Comparison of ENCODE assay signal across 10 cellular contexts in genomic region chr4:168509786-168510185, GRCh38. TPM values are rescaled to one million over a fixed set of nuclear protein-coding genes. Genes with fewer than 3 reads are reported as not detected.
DNase-seq lines count a peak whose midpoint lies in the region; ATAC-seq, FAIRE-seq and TF ChIP-seq lines count a peak whose summit lies in the region.
"Had no signal": no experiment of that assay in that cellular context is flagged by ENCODE, and none has a peak within 500 bp of the region (broad histone marks: within the 10 kb centered on the region; RNA-seq: fewer than 3 reads in every experiment).

No MANE protein-coding gene starts in this region.

- H3K9ac ChIP-seq in DND-41 (ENCODE audit: low read depth, low read length): no peak overlapping the region
- H3K9ac ChIP-seq in K562 (ENCODE audit: insufficient read depth in 1 of 2, low read depth in 2 of 2, low read length in 2 of 2): no peak overlapping the region

- H3K9me1 ChIP-seq in K562 (ENCODE audit: control insufficient read depth, insufficient read depth, low read length): no peaks in the 10 kb centered on the region

- no peaks in the 10 kb centered on the region for H3K9me3 ChIP-seq in DND-41 (ENCODE audit: insufficient read depth, low read length, severe bottlenecking)
- no peaks in the 10 kb centered on the region for H3K9me3 ChIP-seq in K562 (replicated peaks; ENCODE audit: control insufficient read depth, insufficient read depth, low read depth, low read length)
- no peaks in the 10 kb centered on the region for H3K9me3 ChIP-seq in HAP-1
- no peaks in the 10 kb centered on the region for H3K9me3 ChIP-seq in uterus

- TF ChIP-seq CTCF in DND-41 (IDR thresholded peaks at IDR 0.05; ENCODE audit: borderline replicate concordance, extremely low read depth, low read length, poor library complexity, severe bottlenecking) (no peak), NB4 (IDR thresholded peaks at IDR 0.05; ENCODE audit: low read depth, low read length) (no peak), K562 (IDR thresholded peaks at IDR 0.05 in 2 of 3, conservative IDR thresholded peaks at IDR 0.05 in 1 of 3; ENCODE audit: insufficient read depth in 2 of 3, low read depth in 1 of 3, low read length in 3 of 3) (no peak), omental fat pad (IDR thresholded peaks at IDR 0.05) (no peak), uterus (IDR thresholded peaks at IDR 0.05) (no peak), D721Med (IDR thresholded peaks at IDR 0.05; ENCODE audit: insufficient read depth, missing control alignments) (no peak)

- TF ChIP-seq RAD21 in K562 (CRISPR knock-in tag; conservative IDR thresholded peaks at IDR 0.05 in 1 of 2, IDR thresholded peaks at IDR 0.05 in 1 of 2): no peak

- H3K79me2 ChIP-seq in DND-41 (ENCODE audit: insufficient read depth, low read length) (no peaks in the 10 kb centered on the region), K562 (ENCODE audit: control insufficient read depth, insufficient read depth, low read length) (no peaks in the 10 kb centered on the region)

- H3K4me2 ChIP-seq in DND-41 (ENCODE audit: insufficient read depth, low read length) (no peak overlapping the region), K562 (ENCODE audit: insufficient read depth, low read length) (no peak overlapping the region)

- CTCF ChIA-PET in K562 (lab: Yijun Ruan, JAX; ENCODE audit: low intra/inter-chr PET ratio): no interaction called here

- ATAC-seq in DND-41 (ENCODE audit: insufficient read depth, low read depth) (peak; percentile 62), K562 (no peak), omental fat pad (ENCODE audit: low FRiP score) (peak; percentile 23)

- H3K4me3 ChIP-seq in DND-41 (ENCODE audit: low read depth in 1 of 2, low read length in 2 of 2) (no peak overlapping the region), NB4 (ENCODE audit: low read depth, low read length) (no peak overlapping the region), K562 (no peak overlapping the region), HAP-1 (no peak overlapping the region), uterus (no peak overlapping the region)

- in situ Hi-C loops in K562 (cut with MboI) (no loop called here), HAP-1 (cut with MboI; ENCODE audit: low sequenced_read_pairs) (no loop called here)

- no peaks in the 10 kb centered on the region for H4K20me1 ChIP-seq in DND-41 (ENCODE audit: insufficient read depth, low read length)
- H4K20me1 ChIP-seq in K562 (replicated peaks; ENCODE audit: control insufficient read depth, insufficient read depth, low read length): no peaks in the 10 kb centered on the region

- no peak for TF ChIP-seq EP300 in K562 (IDR thresholded peaks at IDR 0.05; ENCODE audit: low read length)

- no TSS peak for BruUV-seq in K562 (replicated peaks; lab: Mats Ljungman, UMichigan)

- no peak overlapping the region for H3K27ac ChIP-seq in DND-41 (ENCODE audit: low read length)
- no peak overlapping the region for H3K27ac ChIP-seq in K562 (ENCODE audit: extremely low read depth, low read depth, low read length)
- no peak overlapping the region for H3K27ac ChIP-seq in uterus

- H2AFZ ChIP-seq in DND-41 (ENCODE audit: low read depth, low read length): no peak overlapping the region
- no peak overlapping the region for H2AFZ ChIP-seq in K562 (ENCODE audit: low read depth, low read length)

- H3K36me3 ChIP-seq in DND-41 (ENCODE audit: insufficient read depth, low read length): no peaks in the 10 kb centered on the region
- H3K36me3 ChIP-seq in K562 (ENCODE audit: control insufficient read depth, insufficient read depth, low read length): no peaks in the 10 kb centered on the region
- no peaks in the 10 kb centered on the region for H3K36me3 ChIP-seq in HAP-1 (replicated peaks)
- no peaks in the 10 kb centered on the region for H3K36me3 ChIP-seq in uterus

- intact Hi-C loops in K562 (cut with micrococcal nuclease) (no loop called here), uterus (cut with DNase I; ENCODE audit: low total_unique reads) (no loop called here)

- no peak for FAIRE-seq in K562 (lab: Jason Lieb, UNC)
- no peak for FAIRE-seq in D721Med (lab: Jason Lieb, UNC)

- no peak for TF ChIP-seq POLR2A in NB4 (IDR thresholded peaks at IDR 0.05; ENCODE audit: extremely low read depth, insufficient read length)
- no peak for TF ChIP-seq POLR2A in K562 (conservative IDR thresholded peaks at IDR 0.05)
- TF ChIP-seq POLR2A in uterus (IDR thresholded peaks at IDR 0.05): no peak

- H3K27me3 ChIP-seq in DND-41 (ENCODE audit: insufficient read depth, low read length, poor library complexity): no peaks in the 10 kb centered on the region
- H3K27me3 ChIP-seq in K562 (ENCODE audit: control insufficient read depth in 2 of 2, insufficient read depth in 2 of 2, low read length in 2 of 2): peaks cover 0 to 4% of the 10 kb centered on the region in 2 experiments; a peak in 1 of 5 replicates
- H3K27me3 ChIP-seq in HAP-1 (ENCODE audit: low read depth): no peaks in the 10 kb centered on the region
- no peaks in the 10 kb centered on the region for H3K27me3 ChIP-seq in uterus

- DNase-seq in DND-41 (peak; percentile 44), NB4 (ENCODE audit: low read depth) (peak; percentile 77), K562 (ENCODE audit: extremely low read depth in 1 of 4, low spot score in 3 of 4) (no peak), omental fat pad (ENCODE audit: low spot score) (no peak), HAP-1 (ENCODE audit: low spot score in 2 of 2) (no peak), DMS153 treated with DMSO at 0.1 percent for 48 hours (lab: John Stamatoyannopoulos, UW; ENCODE audit: unreplicated experiment) (no peak), uterus (no peak), D721Med (ENCODE audit: insufficient read length, low spot score) (no peak)
- DNase-seq: NCI-H2227 treated with DMSO at 0.1 percent for 48 hours, occipital lobe had no signal

- WGBS in K562 (ENCODE audit: insufficient coverage, low coverage, missing lambda C conversion rate): 3% methylated on average over 4 of the region's 4 CpGs

- POLR2A ChIA-PET in K562 (lab: Yijun Ruan, JAX): no interaction called here

- H3K4me1 ChIP-seq in DND-41 (ENCODE audit: insufficient read depth, low read length): peaks cover 31% of the 10 kb centered on the region
- H3K4me1 ChIP-seq in K562 (replicated peaks in 1 of 2; ENCODE audit: control insufficient read depth in 2 of 2, insufficient read depth in 2 of 2, low read length in 2 of 2): no peaks in the 10 kb centered on the region; a peak in 1 of 5 replicates
- no peaks in the 10 kb centered on the region for H3K4me1 ChIP-seq in HAP-1
- no peaks in the 10 kb centered on the region for H3K4me1 ChIP-seq in uterus

TF ChIP-seq in K562, 482 proteins besides CTCF, POLR2A, EP300 and RAD21 (continues in another document):
- TF ChIP-seq ILK (tag; IDR thresholded peaks at IDR 0.05; ENCODE audit: borderline replicate concordance, low read depth) (no peak), CEBPG (CRISPR knock-in tag; IDR thresholded peaks at IDR 0.05) (no peak), CEBPG (tag; conservative IDR thresholded peaks at IDR 0.05 in 1 of 2, IDR thresholded peaks at IDR 0.05 in 1 of 2) (peak; percentile 42 to 85; a peak in 3 of 4 replicates), FOSL1 (tag; conservative IDR thresholded peaks at IDR 0.05) (peak; percentile 86)

RNA-seq across cellular contexts. Expression of gene PALLD, which starts 12.9 kb away (rescaled TPM):
- not detected in 2 replicates for total RNA-seq in K562 (2011; cell fraction: chromatin; rRNA removed; ENCODE audit: low replicate concordance)
- total RNA-seq in K562 (2011; cell fraction: nucleolus; rRNA removed): not detected in 2 replicates
- not detected in 2 replicates for total RNA-seq in K562 (2011; cell fraction: nucleoplasm; rRNA removed)
- total RNA-seq in K562 (2014; rRNA removed) (0.09 TPM in 1 of 2 replicates, not detected in the other), K562 (2014; rRNA removed; fragmentation: Illumina TruSeq; extraction: Trizol) (not detected in 2 replicates), K562 (2015; rRNA removed; fragmentation: Illumina TruSeq; extraction: Trizol) (not detected in 2 replicates), K562 (2021) (0.35 and 0.89 TPM in 2 replicates), omental fat pad (100 to 1,000 TPM in 1 of 4 donors, 10 to 100 TPM in 3; 58.5 to 164 (median 84.2) TPM), uterus (100 to 1,000 TPM; 266 to 761 (median 441) TPM)
- polyA plus RNA-seq in K562 (2011; rRNA removed) (0.03 TPM in 1 of 2 replicates, not detected in the other), K562 (2014; fragmentation: Illumina TruSeq; extraction: Trizol) (not detected in 2 replicates), K562 (2014; fragmentation: Nextera tagmentation; extraction: Ambion mirVana) (under 1 TPM; 0.01 to 0.18 TPM), K562 (2014; rRNA removed) (0.01 TPM in 1 of 2 replicates, not detected in the other)
- 0.03 TPM in 1 of 2 replicates, not detected in the other for polyA plus RNA-seq in K562 (2011; cell fraction: cytosol; rRNA removed)
- 0.31 TPM in 1 of 2 replicates, not detected in the other for polyA plus RNA-seq in K562 (2011; cell fraction: nucleus; rRNA removed)
- polyA plus RNA-seq in K562 (2012): 0.12 and 0.33 TPM in 2 replicates
- 0.11 TPM in 1 of 2 replicates, not detected in the other for polyA minus RNA-seq in K562 (2011; rRNA and poly(A)+ RNA removed)
- 0.73 TPM in 1 of 2 replicates, not detected in the other for polyA minus RNA-seq in K562 (2011; cell fraction: cytosol; rRNA and poly(A)+ RNA removed)
- polyA minus RNA-seq in K562 (2011; cell fraction: nucleus; rRNA and poly(A)+ RNA removed): 0.27 TPM in 1 of 2 replicates, not detected in the other

RNA-seq across cellular contexts. Expression of gene DDX60L, which starts 29.5 kb away (rescaled TPM):
- total RNA-seq in K562 (2011; cell fraction: chromatin; rRNA removed; ENCODE audit: low replicate concordance): 1.5 and 3.8 TPM in 2 replicates
- 0.50 and 1.1 TPM in 2 replicates for total RNA-seq in K562 (2011; cell fraction: nucleolus; rRNA removed)
- total RNA-seq in K562 (2011; cell fraction: nucleoplasm; rRNA removed): 1.9 and 2.1 TPM in 2 replicates
- total RNA-seq in K562 (2014; rRNA removed): 1.2 and 2.0 TPM in 2 replicates
- 2.9 and 3.9 TPM in 2 replicates for total RNA-seq in K562 (2014; rRNA removed; fragmentation: Illumina TruSeq; extraction: Trizol)
- total RNA-seq in K562 (2015; rRNA removed; fragmentation: Illumina TruSeq; extraction: Trizol): 2.8 and 3.3 TPM in 2 replicates
- total RNA-seq in K562 (2021): 2.3 and 2.6 TPM in 2 replicates
- polyA plus RNA-seq in K562 (2011; rRNA removed): 0.24 and 0.40 TPM in 2 replicates
- polyA plus RNA-seq in K562 (2011; cell fraction: cytosol; rRNA removed): 0.09 and 0.22 TPM in 2 replicates
- 0.23 and 0.29 TPM in 2 replicates for polyA plus RNA-seq in K562 (2011; cell fraction: nucleus; rRNA removed)
- polyA plus RNA-seq in K562 (2012): 2.3 and 7.1 TPM in 2 replicates
- 2.9 and 3.0 TPM in 2 replicates for polyA plus RNA-seq in K562 (2014; fragmentation: Illumina TruSeq; extraction: Trizol)
- 1 to 10 TPM; 1.3 to 2.5 TPM for polyA plus RNA-seq in K562 (2014; fragmentation: Nextera tagmentation; extraction: Ambion mirVana)
- polyA plus RNA-seq in K562 (2014; rRNA removed): 1.8 and 3.0 TPM in 2 replicates
- 0.24 and 0.35 TPM in 2 replicates for polyA minus RNA-seq in K562 (2011; rRNA and poly(A)+ RNA removed)
- not detected in 2 replicates for polyA minus RNA-seq in K562 (2011; cell fraction: cytosol; rRNA and poly(A)+ RNA removed)
- polyA minus RNA-seq in K562 (2011; cell fraction: nucleus; rRNA and poly(A)+ RNA removed): 0.11 and 0.40 TPM in 2 replicates
- 10 to 100 TPM in 3 of 4 donors, 1 to 10 TPM in 1; 9.3 to 62.4 (median 32.2) TPM for total RNA-seq in omental fat pad
- 10 to 100 TPM; 26.7 to 56.2 (median 34.4) TPM for total RNA-seq in uterus

Comparison
In these comparisons a context has a peak if more than half of its experiments do, and no peak if none do; other contexts are left out.
1. DNase-seq: peak in DND-41 (single experiment) and NB4 (single experiment); none in K562 (0 of 4), omental fat pad (single experiment), HAP-1 (0 of 2), DMS153 treated with DMSO at 0.1 percent for 48 hours (single experiment), uterus (0 of 2) and D721Med (single experiment).
2. RNA of gene PALLD, which starts 12.9 kb away (total RNA-seq): 266 to 761 TPM in uterus and 58.5 to 164 TPM in omental fat pad; 0.09 to 0.89 TPM in K562; every median in the first group is over 10 times any median in the second.